In the genomic region with DNA sequence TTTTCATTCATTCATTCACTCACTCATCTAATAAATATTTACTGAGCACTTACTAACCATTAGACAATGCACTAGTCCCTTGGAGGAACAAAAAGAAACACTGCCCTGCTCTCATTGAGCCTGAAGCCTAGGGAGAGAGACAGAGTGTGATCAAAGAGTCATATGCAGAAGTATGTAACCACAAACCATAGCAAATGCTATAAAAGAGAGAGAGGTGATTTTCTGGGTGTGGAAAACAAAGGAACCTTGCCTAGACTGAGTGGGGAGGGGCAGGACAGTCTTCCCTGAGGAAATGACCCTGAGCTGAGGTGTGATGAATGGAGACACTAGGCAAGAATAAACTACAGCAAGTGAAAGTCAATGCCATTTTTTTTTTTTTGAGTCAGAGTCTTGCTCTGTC, we compare ENCODE assay signal across 11 cellular contexts. TPM values are rescaled to one million over a fixed set of nuclear protein-coding genes. Genes with fewer than 3 reads are reported as not detected.
DNase-seq lines count a peak whose midpoint lies in the region; ATAC-seq, FAIRE-seq and TF ChIP-seq lines count a peak whose summit lies in the region.
"Had no signal": no experiment of that assay in that cellular context is flagged by ENCODE, and none has a peak within 500 bp of the region (broad histone marks: within the 10 kb centered on the region; RNA-seq: fewer than 3 reads in every experiment).

No MANE protein-coding gene starts in this region.

- H3K4me3 ChIP-seq in keratinocyte (ENCODE audit: control insufficient read depth in 2 of 3, extremely low read depth in 1 of 3, insufficient read depth in 2 of 3, low read depth in 1 of 3, low read length in 3 of 3), result no peak overlapping the region

- DNase-seq in AG20443 (ENCODE audit: low spot score), result peak; percentile 72
- DNase-seq in HT-29 (ENCODE audit: low spot score), result peak; percentile 6
- DNase-seq in SW480 (ENCODE audit: low spot score), result peak; percentile 100
- DNase-seq in keratinocyte (ENCODE audit: low read depth, low spot score), result peak; percentile 98
- no peak for DNase-seq in stimulated activated CD4-positive, alpha-beta T cell treated with anti-CD3 and anti-CD28 coated beads, Interleukin-4, amount 100 ng/mL, for 24 hours
- DNase-seq in RKO (ENCODE audit: low spot score), result no peak
- no peak for DNase-seq in GF-D8 (lab: John Stamatoyannopoulos, UW)
- DNase-seq: activated naive CD8-positive, alpha-beta T cell treated with anti-CD3 and anti-CD28 coated beads, Interleukin-2, amount 10 ng/mL, durations not matched to agents 7 days and 5 days had no signal

- H3K4me2 ChIP-seq in keratinocyte (ENCODE audit: control insufficient read depth, extremely low read depth, insufficient read depth, low read depth, low read length), result no peak overlapping the region

- peak; percentile 100 for FAIRE-seq in keratinocyte (lab: Jason Lieb, UNC)
- FAIRE-seq: HepG2 had no signal

- dilution Hi-C loops in keratinocyte (cut with MboI; ENCODE audit: extremely low pct_ligation_motif_present, low sequenced_read_pairs), result no loop called here

- TF ChIP-seq CTCF in keratinocyte (optimal IDR thresholded peaks at IDR 0.05 in 1 of 3, IDR thresholded peaks at IDR 0.05 in 1 of 3, conservative IDR thresholded peaks at IDR 0.05 in 1 of 3; ENCODE audit: extremely low read depth in 1 of 3, insufficient read depth in 2 of 3, low read length in 3 of 3), result no peak

- peaks cover 74% of the 10 kb centered on the region for H3K4me1 ChIP-seq in keratinocyte (ENCODE audit: control insufficient read depth, extremely low read depth, insufficient read depth, low read length)

- H4K20me1 ChIP-seq in keratinocyte (ENCODE audit: control insufficient read depth, extremely low read depth, insufficient read depth, low read length), result no peaks in the 10 kb centered on the region

- no peaks in the 10 kb centered on the region for H3K9me1 ChIP-seq in keratinocyte (ENCODE audit: control insufficient read depth, extremely low read depth, insufficient read depth, low read length)

- no peak for ATAC-seq in HG02763 (IDR thresholded peaks at IDR 0.05; ENCODE audit: unreplicated experiment)
- ATAC-seq: HepG2 had no signal

- no peaks in the 10 kb centered on the region for H3K79me2 ChIP-seq in keratinocyte (ENCODE audit: control insufficient read depth, insufficient read depth, low read length)

- H3K27me3 ChIP-seq in keratinocyte (ENCODE audit: control insufficient read depth, extremely low read depth, insufficient read depth, low read length), result no peaks in the 10 kb centered on the region

- peak overlapping the region; percentile 70 for H3K27ac ChIP-seq in keratinocyte (ENCODE audit: control insufficient read depth, insufficient read depth, low read length)

- no peaks in the 10 kb centered on the region for H3K9me3 ChIP-seq in keratinocyte (ENCODE audit: control insufficient read depth, low read depth, low read length)

- no peak overlapping the region for H2AFZ ChIP-seq in keratinocyte (ENCODE audit: control insufficient read depth, low read length)

- H3K36me3 ChIP-seq in keratinocyte (ENCODE audit: control insufficient read depth in 2 of 2, extremely low read depth in 1 of 2, insufficient read depth in 2 of 2, low read length in 2 of 2), result no peaks in the 10 kb centered on the region

- H3K9ac ChIP-seq in keratinocyte (ENCODE audit: control insufficient read depth, extremely low read depth, insufficient read depth, low read length), result no peak overlapping the region

RNA-seq across cellular contexts. Expression of a gene that starts 10.8 kb away (rescaled TPM):
- not detected in 2 replicates for total RNA-seq in HT-29 (2014; rRNA removed; shearing (Covaris generic))
- 0.18 to 0.77 TPM (median 0.23 TPM) in 3 replicates for polyA plus RNA-seq in keratinocyte
- polyA plus RNA-seq in keratinocyte (2011; ENCODE audit: low read depth), result not detected
- polyA plus RNA-seq in keratinocyte (2011; cell fraction: cytosol; rRNA removed), result 0.16 and 0.21 TPM in 2 replicates
- 0.35 and 0.36 TPM in 2 replicates for polyA plus RNA-seq in keratinocyte (2011; cell fraction: nucleus; rRNA removed)
- 0.95 TPM in 1 of 2 replicates, not detected in the other for polyA plus RNA-seq in keratinocyte (2012; ENCODE audit: low replicate concordance)
- polyA minus RNA-seq in keratinocyte, result 0.30 to 2.1 TPM (median 0.42 TPM) in 3 replicates
- polyA minus RNA-seq in keratinocyte (2011; cell fraction: cytosol; rRNA and poly(A)+ RNA removed), result not detected
- polyA minus RNA-seq in keratinocyte (2011; cell fraction: nucleus; rRNA and poly(A)+ RNA removed), result 0.31 and 0.42 TPM in 2 replicates
- total RNA-seq: activated naive CD8-positive, alpha-beta T cell treated with anti-CD3 and anti-CD28 coated beads, Interleukin-2, amount 10 ng/mL, durations not matched to agents 7 days and 5 days; HepG2; mononuclear cell had no signal
- polyA plus RNA-seq: HepG2 had no signal

Comparison
In these comparisons a context has a peak if more than half of its experiments do, and no peak if none do; other contexts are left out.
1. DNase-seq: peak in AG20443 (single experiment), HT-29 (single experiment), SW480 (single experiment) and keratinocyte (single experiment); none in stimulated activated CD4-positive, alpha-beta T cell treated with anti-CD3 and anti-CD28 coated beads, Interleukin-4, amount 100 ng/mL, for 24 hours (single experiment), RKO (single experiment) and GF-D8 (single experiment).